10 cellular contexts compared by ENCODE assay signal in genomic region chr3:77081240-77081661, GRCh38. TPM values are rescaled to one million over a fixed set of nuclear protein-coding genes. Genes with fewer than 3 reads are reported as not detected.
DNase-seq lines count a peak whose midpoint lies in the region; ATAC-seq lines count a peak whose summit lies in the region.
"Had no signal": no experiment of that assay in that cellular context is flagged by ENCODE, and none has a peak within 500 bp of the region (broad histone marks: within the 10 kb centered on the region; RNA-seq: fewer than 3 reads in every experiment).

No MANE protein-coding gene starts in this region.

- no peak overlapping the region for H3K27ac Mint-ChIP-seq in effector memory CD8-positive, alpha-beta T cell

- intact Hi-C loops in sciatic nerve (cut with DNase I): no loop called here

- no peaks in the 10 kb centered on the region for H3K27me3 Mint-ChIP-seq in effector memory CD8-positive, alpha-beta T cell

- no peak for ATAC-seq in effector memory CD8-positive, alpha-beta T cell (replicated peaks)
- ATAC-seq in sciatic nerve (no peak), GM19324 (IDR thresholded peaks at IDR 0.05; ENCODE audit: low FRiP score, unreplicated experiment) (no peak)

- H3K4me3 Mint-ChIP-seq in effector memory CD8-positive, alpha-beta T cell: no peak overlapping the region

- H3K4me1 Mint-ChIP-seq in effector memory CD8-positive, alpha-beta T cell (ENCODE audit: low read depth in 2 of 2): no peaks in the 10 kb centered on the region

- H3K36me3 Mint-ChIP-seq in effector memory CD8-positive, alpha-beta T cell (ENCODE audit: insufficient read depth): no peaks in the 10 kb centered on the region

- DNase-seq in NCI-H1694 treated with DMSO at 0.1 percent for 48 hours (lab: John Stamatoyannopoulos, UW) (peak; percentile 3), NCI-H1694 (lab: John Stamatoyannopoulos, UW) (no peak), SHP77 treated with DMSO at 0.1 percent for 48 hours (lab: John Stamatoyannopoulos, UW) (peak; percentile 46), glomerular visceral epithelial cell (ENCODE audit: extremely low spot score) (peak; percentile 85), superior temporal gyrus (ENCODE audit: extremely low spot score) (peak; percentile 50), sciatic nerve (ENCODE audit: low spot score) (no peak)
- no peak for DNase-seq in effector memory CD8-positive, alpha-beta T cell
- DNase-seq: stimulated activated CD4-positive, alpha-beta T cell treated with anti-CD3 and anti-CD28 coated beads, Interleukin-2, amount 100 ng/mL, for 24 hours had no signal

- H3K9me3 Mint-ChIP-seq in effector memory CD8-positive, alpha-beta T cell: peaks cover 0 to 2% of the 10 kb centered on the region in 2 donors

RNA-seq across cellular contexts. Expression of gene ROBO2, which starts 41.4 kb away (rescaled TPM):
- 1.6 TPM for total RNA-seq in sciatic nerve
- total RNA-seq: M059J had no signal

Comparison
In these comparisons a context has a peak if more than half of its experiments do, and no peak if none do; other contexts are left out.
1. DNase-seq: peak in NCI-H1694 treated with DMSO at 0.1 percent for 48 hours (single experiment), SHP77 treated with DMSO at 0.1 percent for 48 hours (single experiment), glomerular visceral epithelial cell (single experiment) and superior temporal gyrus (single experiment); none in NCI-H1694 (single experiment), effector memory CD8-positive, alpha-beta T cell (0 of 3) and sciatic nerve (single experiment).